ENCODE assay signal across 15 cellular contexts in genomic region chr9:37215456-37216229, GRCh38.
DNase-seq lines count a peak whose midpoint lies in the region; FAIRE-seq and TF ChIP-seq lines count a peak whose summit lies in the region.
"Had no signal": no experiment of that assay in that cellular context is flagged by ENCODE, and none has a peak within 500 bp of the region (broad histone marks: within the 10 kb centered on the region; RNA-seq: fewer than 3 reads in every experiment).

No MANE protein-coding gene starts in this region.

- TF ChIP-seq CTCF in bronchial epithelial cell (IDR thresholded peaks at IDR 0.05; ENCODE audit: insufficient read depth, low read length, severe bottlenecking) (no peak), retinal pigment epithelial cell (conservative IDR thresholded peaks at IDR 0.05; ENCODE audit: low read depth, low read length) (no peak), esophagus muscularis mucosa (IDR thresholded peaks at IDR 0.05) (no peak)

- in situ Hi-C loops in GM23248 (cut with MboI) = no loop called here

- H3K27me3 ChIP-seq in GM23248 (replicated peaks; ENCODE audit: insufficient read depth) = no peaks in the 10 kb centered on the region
- H3K27me3 ChIP-seq in bronchial epithelial cell (ENCODE audit: control insufficient read depth, insufficient read depth, low read length) = no peaks in the 10 kb centered on the region
- no peaks in the 10 kb centered on the region for H3K27me3 ChIP-seq in esophagus muscularis mucosa
- H3K27me3 ChIP-seq: heart left ventricle had no signal

- H3K27ac ChIP-seq in GM23248 = no peak overlapping the region
- no peak overlapping the region for H3K27ac ChIP-seq in esophagus muscularis mucosa (replicated peaks in 1 of 4)
- H3K27ac ChIP-seq: heart left ventricle had no signal

- H2AFZ ChIP-seq in GM23248 = no peak overlapping the region

- H3K4me2 ChIP-seq in GM23248 (ENCODE audit: unreplicated experiment) = peak overlapping the region; percentile 29

- no peaks in the 10 kb centered on the region for H3K9me2 ChIP-seq in GM23248 (ENCODE audit: insufficient read depth)

- TF ChIP-seq EP300 in esophagus muscularis mucosa (IDR thresholded peaks at IDR 0.05) = no peak

- intact Hi-C loops in esophagus muscularis mucosa (cut with DNase I) = no loop called here

- H3K9me3 ChIP-seq in GM23248 (ENCODE audit: low read depth) (no peaks in the 10 kb centered on the region), esophagus muscularis mucosa (no peaks in the 10 kb centered on the region)
- H3K9me3 ChIP-seq: heart left ventricle had no signal

- no peaks in the 10 kb centered on the region for H4K20me1 ChIP-seq in GM23248 (ENCODE audit: insufficient read depth)

- H3K36me3 ChIP-seq in GM23248 (ENCODE audit: low read depth) (no peaks in the 10 kb centered on the region), bronchial epithelial cell (ENCODE audit: control insufficient read depth, insufficient read depth, low read length) (no peaks in the 10 kb centered on the region), esophagus muscularis mucosa (no peaks in the 10 kb centered on the region)
- H3K36me3 ChIP-seq: heart left ventricle had no signal

- no peak overlapping the region for H3K9ac ChIP-seq in GM23248

- peaks cover 48% of the 10 kb centered on the region for H3K79me2 ChIP-seq in GM23248 (ENCODE audit: insufficient read depth)

- H3K4me3 ChIP-seq in GM23248 (no peak overlapping the region), bronchial epithelial cell (ENCODE audit: low read depth, low read length) (no peak overlapping the region), retinal pigment epithelial cell (ENCODE audit: low read length) (no peak overlapping the region), esophagus muscularis mucosa (no peak overlapping the region)
- H3K4me3 ChIP-seq: heart left ventricle had no signal

- FAIRE-seq in bronchial epithelial cell (lab: Jason Lieb, UNC) = no peak

- H3F3A ChIP-seq in GM23248 (ENCODE audit: insufficient read depth) = 0 out of 2 replicates have a peak, but pooled peaks cover 16% of the 10 kb centered on the region

- no peak for TF ChIP-seq POLR2A in esophagus muscularis mucosa (IDR thresholded peaks at IDR 0.05; ENCODE audit: low read depth)

- DNase-seq in GM23248 = peak; percentile 64
- DNase-seq in NCI-H526 treated with DMSO at 0.1 percent for 48 hours (lab: John Stamatoyannopoulos, UW) = peak; percentile 18
- DNase-seq in bronchial epithelial cell (ENCODE audit: low read depth) = peak; percentile 53
- peak; percentile 77 for DNase-seq in retinal pigment epithelial cell (ENCODE audit: low read depth)
- no peak for DNase-seq in NCI-H146 treated with DMSO at 0.1 percent for 48 hours (lab: John Stamatoyannopoulos, UW; ENCODE audit: unreplicated experiment)
- no peak for DNase-seq in esophagus muscularis mucosa (ENCODE audit: extremely low spot score)
- DNase-seq in HuH-7.5 (ENCODE audit: low spot score) = no peak
- DNase-seq in NCI-H1694 treated with DMSO at 0.1 percent for 48 hours (lab: John Stamatoyannopoulos, UW) = no peak
- DNase-seq: activated naive CD8-positive, alpha-beta T cell treated with anti-CD3 and anti-CD28 coated beads for 36 hours; activated T-cell treated with anti-CD3 and anti-CD28 coated beads for 4 hours; CD4-positive, CD25-positive, alpha-beta regulatory T cell; Kasumi-1; left cardiac atrium; NCI-H2081 had no signal

- 78 to 81% methylated on average over 4 of the region's 4 CpGs for WGBS in GM23248 (ENCODE audit: low coverage in 1 of 2, low lambda C conversion rate in 2 of 2, missing lambda C conversion rate in 2 of 2), 2 experiments
- 82% methylated on average over 4 of the region's 4 CpGs for WGBS in esophagus muscularis mucosa

- H3K4me1 ChIP-seq in GM23248 (ENCODE audit: insufficient read depth) (peaks cover 18% of the 10 kb centered on the region), esophagus muscularis mucosa (peaks cover 0 to 4% (median 0%) of the 10 kb centered on the region in 4 donors)

Comparison
In these comparisons a context has a peak if more than half of its experiments do, and no peak if none do; other contexts are left out.
1. DNase-seq: peak in GM23248 (single experiment), NCI-H526 treated with DMSO at 0.1 percent for 48 hours (single experiment), bronchial epithelial cell (single experiment) and retinal pigment epithelial cell (single experiment); none in NCI-H146 treated with DMSO at 0.1 percent for 48 hours (single experiment), esophagus muscularis mucosa (single experiment), HuH-7.5 (single experiment) and NCI-H1694 treated with DMSO at 0.1 percent for 48 hours (single experiment).